Comparison of ENCODE assay signal across 12 cellular contexts in the genomic region with DNA sequence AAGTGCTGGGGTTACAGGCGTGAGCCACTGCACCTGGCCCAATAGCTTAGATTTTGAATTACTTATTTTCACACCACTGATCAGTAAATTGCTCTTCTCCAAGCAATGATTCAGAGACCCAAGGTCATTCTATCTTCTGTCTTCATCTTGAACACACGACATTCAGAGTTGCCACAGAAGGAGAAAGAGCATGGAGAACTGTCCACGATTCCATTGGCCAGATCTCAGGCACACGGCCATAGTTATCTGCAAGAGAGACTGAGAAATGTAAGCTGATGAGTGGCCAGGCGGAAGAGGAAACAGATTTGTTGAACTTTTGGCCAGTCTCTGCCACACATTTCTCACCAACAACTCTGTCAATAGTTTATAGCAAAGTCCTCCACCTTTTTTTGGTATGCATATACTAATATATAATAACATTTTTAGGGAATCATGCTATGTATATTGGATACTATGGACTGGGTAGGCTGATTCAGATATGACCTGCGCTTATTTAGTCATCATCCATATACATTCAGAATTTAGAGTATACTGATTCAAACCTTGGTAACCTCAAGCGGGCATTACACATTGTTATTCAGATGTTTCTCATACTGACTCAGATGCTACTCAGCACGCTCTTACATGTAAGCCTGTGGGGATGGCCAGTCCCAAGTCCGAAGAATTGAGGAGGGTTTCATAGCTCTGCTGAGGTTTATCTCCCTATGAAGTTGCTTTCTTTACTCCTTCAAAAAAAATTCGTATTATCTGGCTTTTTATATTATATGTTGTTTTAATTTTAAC. TPM values are rescaled to one million over a fixed set of nuclear protein-coding genes. Genes with fewer than 3 reads are reported as not detected.
DNase-seq lines count a peak whose midpoint lies in the region; ATAC-seq, FAIRE-seq and TF ChIP-seq lines count a peak whose summit lies in the region.
"Had no signal": no experiment of that assay in that cellular context is flagged by ENCODE, and none has a peak within 500 bp of the region (broad histone marks: within the 10 kb centered on the region; RNA-seq: fewer than 3 reads in every experiment).

No MANE protein-coding gene starts in this region.

- no peak overlapping the region for H2BK15ac ChIP-seq in mesenchymal stem cell (ENCODE audit: low read depth, poor library complexity, severe bottlenecking)

- no peak overlapping the region for H2BK12ac ChIP-seq in mesenchymal stem cell (ENCODE audit: low read length in 2 of 2)

- peak; percentile 66 for ATAC-seq in K562
- no peak for ATAC-seq in HG02885 (IDR thresholded peaks at IDR 0.05; ENCODE audit: poor library complexity, unreplicated experiment)
- ATAC-seq in right cardiac atrium: no peak

- no peak for TF ChIP-seq EP300 in K562 (IDR thresholded peaks at IDR 0.05; ENCODE audit: low read length)
- TF ChIP-seq EP300 in transverse colon (IDR thresholded peaks at IDR 0.05; ENCODE audit: low read depth): no peak

- no peak overlapping the region for H3K14ac ChIP-seq in mesenchymal stem cell (ENCODE audit: low read length in 2 of 2)

- H3K79me2 ChIP-seq in DOHH2 (ENCODE audit: control insufficient read depth, low read length) (no peaks in the 10 kb centered on the region), K562 (ENCODE audit: control insufficient read depth, insufficient read depth, low read length) (no peaks in the 10 kb centered on the region)
- H3K79me2 ChIP-seq: parathyroid adenoma had no signal

- no peaks in the 10 kb centered on the region for H3K9me3 ChIP-seq in DOHH2 (ENCODE audit: control insufficient read depth, insufficient read depth, low read length)
- no peaks in the 10 kb centered on the region for H3K9me3 ChIP-seq in K562 (replicated peaks; ENCODE audit: control insufficient read depth, insufficient read depth, low read depth, low read length)
- H3K9me3 ChIP-seq in mesenchymal stem cell (ENCODE audit: control insufficient read depth, low read length): no peaks in the 10 kb centered on the region
- no peaks in the 10 kb centered on the region for H3K9me3 ChIP-seq in transverse colon
- H3K9me3 ChIP-seq in right cardiac atrium (ENCODE audit: control insufficient read depth, low read length): no peaks in the 10 kb centered on the region
- H3K9me3 ChIP-seq: Peyer's patch had no signal

- no peak overlapping the region for H2BK5ac ChIP-seq in mesenchymal stem cell (ENCODE audit: low read depth, low read length, poor library complexity, severe bottlenecking)

- H2AFZ ChIP-seq in K562 (ENCODE audit: low read depth, low read length) (no peak overlapping the region), mesenchymal stem cell (ENCODE audit: low read depth, low read length) (no peak overlapping the region)
- H2AFZ ChIP-seq: parathyroid adenoma had no signal

- BruUV-seq in K562 (replicated peaks; lab: Mats Ljungman, UMichigan): no TSS peak

- H3K23ac ChIP-seq in mesenchymal stem cell (ENCODE audit: low read length in 2 of 2): no peak overlapping the region

- peaks cover 27% of the 10 kb centered on the region for H3K4me1 ChIP-seq in DOHH2 (ENCODE audit: control insufficient read depth, low read length)
- H3K4me1 ChIP-seq in K562 (replicated peaks in 1 of 2; ENCODE audit: control insufficient read depth in 2 of 2, insufficient read depth in 2 of 2, low read length in 2 of 2): peaks cover 0 to 6% of the 10 kb centered on the region in 2 experiments; a peak in 1 of 5 replicates
- H3K4me1 ChIP-seq in mesenchymal stem cell (ENCODE audit: control insufficient read depth, insufficient read depth, low read depth, low read length): peaks cover 1% of the 10 kb centered on the region
- H3K4me1 ChIP-seq in transverse colon: peaks cover 0 to 9% (median 0%) of the 10 kb centered on the region in 4 donors
- no peaks in the 10 kb centered on the region for H3K4me1 ChIP-seq in right cardiac atrium (ENCODE audit: control insufficient read depth, insufficient read depth, low read length)
- H3K4me1 ChIP-seq: parathyroid adenoma, Peyer's patch had no signal

- CTCF ChIA-PET in K562 (lab: Yijun Ruan, JAX; ENCODE audit: low intra/inter-chr PET ratio): no interaction called here

- H3K4me2 ChIP-seq in DOHH2 (ENCODE audit: low read length): peak overlapping the region; percentile 53
- no peak overlapping the region for H3K4me2 ChIP-seq in K562 (ENCODE audit: insufficient read depth, low read length)
- no peak overlapping the region for H3K4me2 ChIP-seq in mesenchymal stem cell (ENCODE audit: low read length, poor library complexity, severe bottlenecking)

- H3K27ac ChIP-seq in DOHH2 (ENCODE audit: low read depth, low read length): no peak overlapping the region; the same call in 1 of the 2 replicates
- H3K27ac ChIP-seq in K562 (ENCODE audit: extremely low read depth, low read depth, low read length): no peak overlapping the region
- H3K27ac ChIP-seq in mesenchymal stem cell (ENCODE audit: low read length, poor library complexity, severe bottlenecking): no peak overlapping the region
- H3K27ac ChIP-seq in transverse colon: no peak overlapping the region
- H3K27ac ChIP-seq in right cardiac atrium (ENCODE audit: low read length): no peak overlapping the region
- H3K27ac ChIP-seq: parathyroid adenoma, Peyer's patch had no signal

- intact Hi-C loops in K562 (cut with micrococcal nuclease) (no loop called here), transverse colon (cut with DNase I; ENCODE audit: low total_unique reads) (no loop called here), right cardiac atrium (cut with DNase I) (no loop called here)

- no peak overlapping the region for H3K9ac ChIP-seq in K562 (ENCODE audit: insufficient read depth in 1 of 2, low read depth in 2 of 2, low read length in 2 of 2)
- H3K9ac ChIP-seq in mesenchymal stem cell (ENCODE audit: low read length): peak overlapping the region; percentile 47
- H3K9ac ChIP-seq: parathyroid adenoma had no signal

- H3K4me3 ChIP-seq in DOHH2 (ENCODE audit: low read length) (no peak overlapping the region), K562 (no peak overlapping the region), mesenchymal stem cell (ENCODE audit: insufficient read depth in 1 of 2, low read depth in 1 of 2, low read length in 2 of 2) (no peak overlapping the region), transverse colon (no peak overlapping the region), right cardiac atrium (ENCODE audit: low read length) (no peak overlapping the region)
- H3K4me3 ChIP-seq: Peyer's patch had no signal

- no peak overlapping the region for H3K4ac ChIP-seq in mesenchymal stem cell (ENCODE audit: low read depth in 1 of 2, low read length in 2 of 2)

- H4K8ac ChIP-seq in mesenchymal stem cell (ENCODE audit: low read length): no peak overlapping the region

- WGBS in K562 (ENCODE audit: insufficient coverage, low coverage, missing lambda C conversion rate): 21% methylated on average over 10 of the region's 10 CpGs
- WGBS in mesenchymal stem cell: 36% methylated on average over 7 of the region's 10 CpGs
- 76 to 80% methylated on average over 6 to 10 of the region's 10 CpGs for WGBS in transverse colon (ENCODE audit: low coverage in 1 of 2), 2 donors
- 52% methylated on average over 10 of the region's 10 CpGs for WGBS in right cardiac atrium

- DNase-seq in HT-29 (ENCODE audit: low spot score) (peak; percentile 36), K562 (ENCODE audit: extremely low read depth in 1 of 4, low spot score in 3 of 4) (no peak), mesenchymal stem cell (peak; percentile 87), transverse colon (no peak), SIG-M5 (lab: John Stamatoyannopoulos, UW) (no peak), right cardiac atrium (no peak)
- DNase-seq: activated CD8-positive, alpha-beta memory T cell treated with anti-CD3 and anti-CD28 coated beads for 24 hours; NCI-H1105 treated with DMSO at 0.1 percent for 48 hours; Peyer's patch had no signal

- no peak overlapping the region for H2BK120ac ChIP-seq in mesenchymal stem cell (ENCODE audit: low read depth, low read length)

- peaks cover 10% of the 10 kb centered on the region for H3F3A ChIP-seq in DOHH2 (ENCODE audit: control insufficient read depth, insufficient read depth)

- H3K36me3 ChIP-seq in DOHH2 (ENCODE audit: control insufficient read depth, low read length): no peaks in the 10 kb centered on the region
- no peaks in the 10 kb centered on the region for H3K36me3 ChIP-seq in K562 (ENCODE audit: control insufficient read depth, insufficient read depth, low read length)
- H3K36me3 ChIP-seq in mesenchymal stem cell (ENCODE audit: control insufficient read depth in 1 of 2, insufficient read depth in 2 of 2, low read depth in 1 of 2, low read length in 2 of 2): no peaks in the 10 kb centered on the region
- no peaks in the 10 kb centered on the region for H3K36me3 ChIP-seq in transverse colon
- H3K36me3 ChIP-seq: Peyer's patch had no signal

- TF ChIP-seq POLR2A in K562 (conservative IDR thresholded peaks at IDR 0.05): no peak
- TF ChIP-seq POLR2A in transverse colon (IDR thresholded peaks at IDR 0.05): no peak

- no peak overlapping the region for H2AK5ac ChIP-seq in mesenchymal stem cell (ENCODE audit: low read length, severe bottlenecking)

- no peak for FAIRE-seq in K562 (lab: Jason Lieb, UNC)

- in situ Hi-C loops in K562 (cut with MboI): no loop called here
- in situ Hi-C loops in transverse colon (cut with MboI; ENCODE audit: low pct_ligation_motif_present in 1 of 4, low pct_unique_long_range_greater_than_20kb in 1 of 4, low sequenced_read_pairs in 3 of 4): no loop called here

- H3K9me2 ChIP-seq in DOHH2 (replicated peaks; ENCODE audit: control insufficient read depth, low read length): no peaks in the 10 kb centered on the region

- H4K91ac ChIP-seq in mesenchymal stem cell (ENCODE audit: low read length): no peak overlapping the region

- TF ChIP-seq CTCF in DOHH2 (IDR thresholded peaks at IDR 0.05; ENCODE audit: low read depth, low read length, poor library complexity, severe bottlenecking) (no peak), K562 (IDR thresholded peaks at IDR 0.05 in 2 of 3, conservative IDR thresholded peaks at IDR 0.05 in 1 of 3; ENCODE audit: insufficient read depth in 2 of 3, low read depth in 1 of 3, low read length in 3 of 3) (no peak), transverse colon (IDR thresholded peaks at IDR 0.05) (no peak)

- no peak overlapping the region for H3K18ac ChIP-seq in mesenchymal stem cell (ENCODE audit: low read depth in 1 of 2, low read length in 2 of 2)

- TF ChIP-seq RAD21 in K562 (CRISPR knock-in tag; conservative IDR thresholded peaks at IDR 0.05 in 1 of 2, IDR thresholded peaks at IDR 0.05 in 1 of 2): no peak

- no peaks in the 10 kb centered on the region for H3K79me1 ChIP-seq in mesenchymal stem cell (replicated peaks; ENCODE audit: low read length, poor library complexity, severe bottlenecking)

- POLR2A ChIA-PET in K562 (lab: Yijun Ruan, JAX): interaction anchor here (0.7 to 1.4 kb wide), 7 partner anchors 8 to 23 kb away, joined by 3 to 6 read pairs (median 3); no protein-coding TSS in a partner anchor

- H3K27me3 ChIP-seq in DOHH2 (ENCODE audit: control insufficient read depth, low read length) (no peaks in the 10 kb centered on the region), K562 (ENCODE audit: control insufficient read depth in 2 of 2, insufficient read depth in 2 of 2, low read length in 2 of 2) (no peaks in the 10 kb centered on the region; a peak in 1 of 5 replicates), mesenchymal stem cell (ENCODE audit: control insufficient read depth in 1 of 2, insufficient read depth in 1 of 2, low read length in 2 of 2) (no peaks in the 10 kb centered on the region), transverse colon (no peaks in the 10 kb centered on the region), right cardiac atrium (ENCODE audit: control insufficient read depth, insufficient read depth) (no peaks in the 10 kb centered on the region)
- H3K27me3 ChIP-seq: Peyer's patch had no signal

- no peaks in the 10 kb centered on the region for H3K9me1 ChIP-seq in K562 (ENCODE audit: control insufficient read depth, insufficient read depth, low read length)

- H4K20me1 ChIP-seq in DOHH2 (ENCODE audit: control insufficient read depth, insufficient read depth, low read depth, low read length) (no peaks in the 10 kb centered on the region), K562 (replicated peaks; ENCODE audit: control insufficient read depth, insufficient read depth, low read length) (no peaks in the 10 kb centered on the region)

RNA-seq across cellular contexts. Expression of a gene that starts 25.5 kb away (rescaled TPM):
- 169 and 180 TPM in 2 replicates for total RNA-seq in HT-29 (2014; rRNA removed; shearing (Covaris generic))
- total RNA-seq in K562 (2011; cell fraction: chromatin; rRNA removed; ENCODE audit: low replicate concordance): 173 and 189 TPM in 2 replicates
- total RNA-seq in K562 (2011; cell fraction: nucleolus; rRNA removed): 98.9 and 116 TPM in 2 replicates
- 132 and 136 TPM in 2 replicates for total RNA-seq in K562 (2011; cell fraction: nucleoplasm; rRNA removed)
- 230 and 251 TPM in 2 replicates for total RNA-seq in K562 (2014; rRNA removed)
- 271 and 311 TPM in 2 replicates for total RNA-seq in K562 (2014; rRNA removed; fragmentation: Illumina TruSeq; extraction: Trizol)
- 270 and 271 TPM in 2 replicates for total RNA-seq in K562 (2015; rRNA removed; fragmentation: Illumina TruSeq; extraction: Trizol)
- total RNA-seq in K562 (2021): 322 and 339 TPM in 2 replicates
- polyA plus RNA-seq in K562 (2011; rRNA removed): 485 and 488 TPM in 2 replicates
- 203 and 329 TPM in 2 replicates for polyA plus RNA-seq in K562 (2011; cell fraction: cytosol; rRNA removed)
- polyA plus RNA-seq in K562 (2011; cell fraction: nucleus; rRNA removed): 186 and 410 TPM in 2 replicates
- 338 and 462 TPM in 2 replicates for polyA plus RNA-seq in K562 (2012)
- 310 and 337 TPM in 2 replicates for polyA plus RNA-seq in K562 (2014; fragmentation: Illumina TruSeq; extraction: Trizol)
- 100 to 1,000 TPM; 281 to 658 TPM for polyA plus RNA-seq in K562 (2014; fragmentation: Nextera tagmentation; extraction: Ambion mirVana)
- 269 and 277 TPM in 2 replicates for polyA plus RNA-seq in K562 (2014; rRNA removed)
- polyA minus RNA-seq in K562 (2011; rRNA and poly(A)+ RNA removed): 462 and 519 TPM in 2 replicates
- 151 and 156 TPM in 2 replicates for polyA minus RNA-seq in K562 (2011; cell fraction: cytosol; rRNA and poly(A)+ RNA removed)
- 47.5 and 121 TPM in 2 replicates for polyA minus RNA-seq in K562 (2011; cell fraction: nucleus; rRNA and poly(A)+ RNA removed)
- polyA plus RNA-seq in mesenchymal stem cell (2013, experiment 1 of 2): 483 TPM
- polyA plus RNA-seq in mesenchymal stem cell (2013, experiment 2 of 2): 482 TPM
- total RNA-seq in transverse colon: 100 to 1,000 TPM in 3 of 4 donors, 10 to 100 TPM in 1; 81.0 to 290 (median 238) TPM
- 100 to 1,000 TPM in 2 of 4 donors, 10 to 100 TPM in 2; 72.8 to 118 (median 97.9) TPM for total RNA-seq in right cardiac atrium
- polyA plus RNA-seq in right cardiac atrium: 43.8 TPM

Comparison
In these comparisons a context has a peak if more than half of its experiments do, and no peak if none do; other contexts are left out.
1. DNase-seq: peak in HT-29 (single experiment) and mesenchymal stem cell (single experiment); none in K562 (0 of 4), transverse colon (single experiment), SIG-M5 (single experiment) and right cardiac atrium (0 of 3).